Comparison of ENCODE assay signal across 35 cellular contexts in genomic region chr6:42195415-42195814, GRCh38. TPM values are rescaled to one million over a fixed set of nuclear protein-coding genes. Genes with fewer than 3 reads are reported as not detected.
"Had no signal": no experiment of that assay in that cellular context is flagged by ENCODE, and none has a peak within 500 bp of the region (broad histone marks: within the 10 kb centered on the region; RNA-seq: fewer than 3 reads in every experiment).

No MANE protein-coding gene starts in this region.

- H3K4me2 ChIP-seq: hepatocyte, smooth muscle cell had no signal

- H3K79me2 ChIP-seq: hepatocyte had no signal

- H2AFZ ChIP-seq: hepatocyte had no signal

- H3K36me3 ChIP-seq: brain microvascular endothelial cell, gastrocnemius medialis, left ventricle myocardium inferior, right atrium auricular region, transverse colon had no signal

- ATAC-seq: gastrocnemius medialis; mucosa of descending colon; stimulated activated memory B cell treated with anti-CD40 and anti-IgM and Interleukin-4, amounts not matched to agents 10 μg/mL and 1 μg/mL and 100 μg/mL, for 72 hours; WTC11 had no signal

- FAIRE-seq: astrocyte, urothelium cell line had no signal

- H3K36me3 Mint-ChIP-seq: WTC11 had no signal

- H3K4me3 ChIP-seq: coronary artery, dorsolateral prefrontal cortex, gastrocnemius medialis, hepatocyte, left ventricle myocardium inferior, lung, mucosa of descending colon, right atrium auricular region, smooth muscle cell, transverse colon had no signal

- H3K4me3 Mint-ChIP-seq: activated CD4-positive, alpha-beta memory T cell treated with anti-CD3 and anti-CD28 coated beads, Interleukin-2, amount 10 ng/mL, durations not matched to agents 7 days and 5 days; activated CD4-positive, alpha-beta T cell treated with anti-CD3 and anti-CD28 coated beads, Interleukin-2, amount 10 ng/mL, durations not matched to agents 7 days and 5 days; activated naive CD4-positive, alpha-beta T cell treated with anti-CD3 and anti-CD28 coated beads, Interleukin-2, amount 10 ng/mL, durations not matched to agents 7 days and 5 days; activated naive CD8-positive, alpha-beta T cell treated with anti-CD3 and anti-CD28 coated beads, Interleukin-2, amount 10 ng/mL, durations not matched to agents 7 days and 5 days; activated T-cell treated with anti-CD3 and anti-CD28 coated beads, Interleukin-2, amount 50 U/mL, for 24 hours; natural killer cell treated with Interleukin-12 subunit alpha and Interleukin-12 subunit beta and Interleukin-15 and Interleukin-18, amount 100 ng/mL, for 72 hours; stimulated activated memory B cell treated with anti-CD40 and anti-IgM and Interleukin-4, amounts not matched to agents 10 μg/mL and 1 μg/mL and 100 μg/mL, for 72 hours; WTC11 had no signal

- H3K9me3 ChIP-seq: gastrocnemius medialis, mucosa of descending colon, right atrium auricular region, transverse colon had no signal

- H3K27me3 ChIP-seq: brain microvascular endothelial cell, dorsolateral prefrontal cortex, gastrocnemius medialis, hepatocyte, right atrium auricular region, transverse colon had no signal

- H3K27ac ChIP-seq: brain microvascular endothelial cell, coronary artery, dorsolateral prefrontal cortex, gastrocnemius medialis, hepatocyte, left ventricle myocardium inferior, right atrium auricular region, transverse colon had no signal

- H3K27me3 Mint-ChIP-seq: activated CD4-positive, alpha-beta memory T cell treated with anti-CD3 and anti-CD28 coated beads, Interleukin-2, amount 10 ng/mL, durations not matched to agents 7 days and 5 days; activated CD4-positive, alpha-beta T cell treated with anti-CD3 and anti-CD28 coated beads, Interleukin-2, amount 10 ng/mL, durations not matched to agents 7 days and 5 days; activated naive CD4-positive, alpha-beta T cell treated with anti-CD3 and anti-CD28 coated beads, Interleukin-2, amount 10 ng/mL, durations not matched to agents 7 days and 5 days; activated naive CD8-positive, alpha-beta T cell treated with anti-CD3 and anti-CD28 coated beads, Interleukin-2, amount 10 ng/mL, durations not matched to agents 7 days and 5 days; activated T-cell treated with anti-CD3 and anti-CD28 coated beads, Interleukin-2, amount 50 U/mL, for 24 hours; natural killer cell treated with Interleukin-12 subunit alpha and Interleukin-12 subunit beta and Interleukin-15 and Interleukin-18, amount 100 ng/mL, for 72 hours; stimulated activated memory B cell treated with anti-CD40 and anti-IgM and Interleukin-4, amounts not matched to agents 10 μg/mL and 1 μg/mL and 100 μg/mL, for 72 hours had no signal

- DNase-seq: activated CD4-positive, alpha-beta memory T cell treated with anti-CD3 and anti-CD28 coated beads, Interleukin-2, amount 10 ng/mL, durations not matched to agents 7 days and 5 days; activated CD4-positive, alpha-beta T cell treated with anti-CD3 and anti-CD28 coated beads for 1 hour; activated CD4-positive, alpha-beta T cell treated with anti-CD3 and anti-CD28 coated beads, Interleukin-2, amount 10 ng/mL, durations not matched to agents 7 days and 5 days; activated CD8-positive, alpha-beta memory T cell treated with anti-CD3 and anti-CD28 coated beads, Interleukin-2, amount 50 U/mL, for 48 hours; activated gamma-delta T cell; activated naive CD4-positive, alpha-beta T cell treated with anti-CD3 and anti-CD28 coated beads, Interleukin-2, amount 10 ng/mL, durations not matched to agents 7 days and 5 days; activated naive CD8-positive, alpha-beta T cell treated with anti-CD3 and anti-CD28 coated beads, Interleukin-2, amount 10 ng/mL, durations not matched to agents 7 days and 5 days; activated T-cell treated with anti-CD3 and anti-CD28 coated beads, Interleukin-2, amount 50 U/mL, for 24 hours; brain microvascular endothelial cell; dorsolateral prefrontal cortex; effector memory CD4-positive, alpha-beta T cell; gastrocnemius medialis; islet precursor cell; left ventricle myocardium inferior; mucosa of descending colon; stimulated activated CD4-positive, alpha-beta T cell treated with anti-CD3 and anti-CD28 coated beads, Interleukin-1b, Interleukin-23, amount 100 ng/mL, for 48 hours; stimulated activated CD4-positive, alpha-beta T cell treated with anti-CD3 and anti-CD28 coated beads, Interleukin-4, amount 100 ng/mL, for 4 hours; stimulated activated CD8-positive, alpha-beta memory T cell treated with anti-CD3 and anti-CD28 coated beads, Interleukin-4, amount 100 ng/mL, for 48 hours; transverse colon had no signal

- H3K4me1 ChIP-seq: gastrocnemius medialis, transverse colon had no signal

- H3K4me1 Mint-ChIP-seq: activated naive CD4-positive, alpha-beta T cell treated with anti-CD3 and anti-CD28 coated beads, Interleukin-2, amount 10 ng/mL, durations not matched to agents 7 days and 5 days had no signal

- H3K27ac Mint-ChIP-seq: activated CD4-positive, alpha-beta memory T cell treated with anti-CD3 and anti-CD28 coated beads, Interleukin-2, amount 10 ng/mL, durations not matched to agents 7 days and 5 days; activated CD4-positive, alpha-beta T cell treated with anti-CD3 and anti-CD28 coated beads, Interleukin-2, amount 10 ng/mL, durations not matched to agents 7 days and 5 days; activated naive CD4-positive, alpha-beta T cell treated with anti-CD3 and anti-CD28 coated beads, Interleukin-2, amount 10 ng/mL, durations not matched to agents 7 days and 5 days; activated naive CD8-positive, alpha-beta T cell treated with anti-CD3 and anti-CD28 coated beads, Interleukin-2, amount 10 ng/mL, durations not matched to agents 7 days and 5 days; activated T-cell treated with anti-CD3 and anti-CD28 coated beads, Interleukin-2, amount 50 U/mL, for 24 hours; natural killer cell treated with Interleukin-12 subunit alpha and Interleukin-12 subunit beta and Interleukin-15 and Interleukin-18, amount 100 ng/mL, for 72 hours; stimulated activated memory B cell treated with anti-CD40 and anti-IgM and Interleukin-4, amounts not matched to agents 10 μg/mL and 1 μg/mL and 100 μg/mL, for 72 hours; WTC11 had no signal

- H3K9me3 Mint-ChIP-seq: activated CD4-positive, alpha-beta memory T cell treated with anti-CD3 and anti-CD28 coated beads, Interleukin-2, amount 10 ng/mL, durations not matched to agents 7 days and 5 days; activated CD4-positive, alpha-beta T cell treated with anti-CD3 and anti-CD28 coated beads, Interleukin-2, amount 10 ng/mL, durations not matched to agents 7 days and 5 days; activated naive CD4-positive, alpha-beta T cell treated with anti-CD3 and anti-CD28 coated beads, Interleukin-2, amount 10 ng/mL, durations not matched to agents 7 days and 5 days; activated naive CD8-positive, alpha-beta T cell treated with anti-CD3 and anti-CD28 coated beads, Interleukin-2, amount 10 ng/mL, durations not matched to agents 7 days and 5 days; natural killer cell treated with Interleukin-12 subunit alpha and Interleukin-12 subunit beta and Interleukin-15 and Interleukin-18, amount 100 ng/mL, for 72 hours; WTC11 had no signal

RNA-seq across cellular contexts. Expression of gene GUCA1B, which starts 0.7 kb away (rescaled TPM):
- polyA plus RNA-seq: hepatocyte had no signal

RNA-seq across cellular contexts. Expression of gene GUCA1A, which starts 22.3 kb away (rescaled TPM):
- total RNA-seq: activated CD4-positive, alpha-beta memory T cell treated with anti-CD3 and anti-CD28 coated beads, Interleukin-2, amount 10 ng/mL, durations not matched to agents 7 days and 5 days; activated CD4-positive, alpha-beta T cell treated with anti-CD3 and anti-CD28 coated beads, Interleukin-2, amount 10 ng/mL, durations not matched to agents 7 days and 5 days; activated naive CD8-positive, alpha-beta T cell treated with anti-CD3 and anti-CD28 coated beads, Interleukin-2, amount 10 ng/mL, durations not matched to agents 7 days and 5 days; cardiac septum; gastrocnemius medialis; left ventricle myocardium inferior; lung; mesenteric fat pad; mucosa of descending colon; myocyte; natural killer cell treated with Interleukin-12 subunit alpha and Interleukin-12 subunit beta and Interleukin-15 and Interleukin-18, amount 100 ng/mL, for 72 hours; omental fat pad; pulmonary artery endothelial cell; right atrium auricular region; transverse colon had no signal

RNA-seq across cellular contexts. Expression of gene C6orf132, which starts 53.0 kb away (rescaled TPM):
- total RNA-seq: cerebellum, pulmonary artery endothelial cell had no signal
